17 cellular contexts compared by ENCODE assay signal in genomic region chr2:136323935-136324334, GRCh38.
DNase-seq lines count a peak whose midpoint lies in the region; ATAC-seq, FAIRE-seq and TF ChIP-seq lines count a peak whose summit lies in the region.
"Had no signal": no experiment of that assay in that cellular context is flagged by ENCODE, and none has a peak within 500 bp of the region (broad histone marks: within the 10 kb centered on the region; RNA-seq: fewer than 3 reads in every experiment).

No MANE protein-coding gene starts in this region.

- peaks cover 17 to 47% of the 10 kb centered on the region in 2 donors for H3K4me1 ChIP-seq in naive thymus-derived CD4-positive, alpha-beta T cell (ENCODE audit: control insufficient read depth in 2 of 2, insufficient read depth in 2 of 2, low read length in 2 of 2)
- H3K4me1 ChIP-seq in HAP-1 (peaks cover 5% of the 10 kb centered on the region; the same call in 1 of the 2 replicates), pancreas (no peaks in the 10 kb centered on the region)
- H3K4me1 ChIP-seq: colonic mucosa, gastroesophageal sphincter, upper lobe of right lung had no signal

- no peaks in the 10 kb centered on the region for H3K27me3 Mint-ChIP-seq in activated CD4-positive, alpha-beta T cell treated with anti-CD3 and anti-CD28 coated beads for 36 hours
- no peaks in the 10 kb centered on the region; the same call in 1 of the 2 replicates for H3K27me3 Mint-ChIP-seq in HFFc6 (ENCODE audit: insufficient read depth)
- H3K27me3 Mint-ChIP-seq in naive thymus-derived CD4-positive, alpha-beta T cell, result no peaks in the 10 kb centered on the region

- TF ChIP-seq CTCF in HFFc6 (IDR thresholded peaks at IDR 0.05), result no peak
- no peak for TF ChIP-seq CTCF in pancreas (IDR thresholded peaks at IDR 0.05)

- 72 to 76% methylated on average over 7 of the region's 7 CpGs for WGBS in pancreas, 2 donors

- in situ Hi-C loops in HAP-1 (cut with MboI; ENCODE audit: low sequenced_read_pairs), result no loop called here

- peak overlapping the region; percentile 87 for H3K27ac Mint-ChIP-seq in activated CD4-positive, alpha-beta T cell treated with anti-CD3 and anti-CD28 coated beads for 36 hours
- no peak overlapping the region for H3K27ac Mint-ChIP-seq in HFFc6
- H3K27ac Mint-ChIP-seq in naive thymus-derived CD4-positive, alpha-beta T cell, result peak overlapping the region; percentile 74 to 97 (median 86)

- FAIRE-seq in pancreas (lab: Jason Lieb, UNC), result no peak
- FAIRE-seq: small intestine had no signal

- H3K36me3 Mint-ChIP-seq in activated CD4-positive, alpha-beta T cell treated with anti-CD3 and anti-CD28 coated beads for 36 hours (ENCODE audit: low read depth), result peaks cover 6% of the 10 kb centered on the region
- no peaks in the 10 kb centered on the region for H3K36me3 Mint-ChIP-seq in HFFc6 (ENCODE audit: low read depth)
- peaks cover 0 to 11% (median 0%) of the 10 kb centered on the region in 5 donors for H3K36me3 Mint-ChIP-seq in naive thymus-derived CD4-positive, alpha-beta T cell

- peaks cover 98% of the 10 kb centered on the region for H3K4me1 Mint-ChIP-seq in activated CD4-positive, alpha-beta T cell treated with anti-CD3 and anti-CD28 coated beads for 36 hours
- peaks cover 13% of the 10 kb centered on the region; the same call in 1 of the 2 replicates for H3K4me1 Mint-ChIP-seq in HFFc6 (ENCODE audit: low read depth)
- peaks cover 45 to 75% (median 70%) of the 10 kb centered on the region in 7 donors for H3K4me1 Mint-ChIP-seq in naive thymus-derived CD4-positive, alpha-beta T cell

- intact Hi-C loops in activated CD4-positive, alpha-beta T cell treated with anti-CD3 and anti-CD28 coated beads for 36 hours (cut with DNase I, micrococcal nuclease), result loop anchor here in 1 of 2 experiments (2.0 kb wide), 1 partner anchor 267 kb away; no protein-coding TSS in a partner anchor
- intact Hi-C loops in naive thymus-derived CD4-positive, alpha-beta T cell (cut with micrococcal nuclease), result no loop called here
- intact Hi-C loops in pancreas (cut with DNase I), result no loop called here

- H3K9me3 ChIP-seq in naive thymus-derived CD4-positive, alpha-beta T cell (ENCODE audit: control insufficient read depth in 2 of 3, low read length in 3 of 3), result no peaks in the 10 kb centered on the region
- H3K9me3 ChIP-seq in HAP-1 (no peaks in the 10 kb centered on the region), pancreas (no peaks in the 10 kb centered on the region)
- H3K9me3 ChIP-seq: colonic mucosa, gastroesophageal sphincter, upper lobe of right lung had no signal

- H3K36me3 ChIP-seq in naive thymus-derived CD4-positive, alpha-beta T cell (ENCODE audit: control insufficient read depth in 2 of 3, insufficient read depth in 3 of 3, low read length in 3 of 3), result no peaks in the 10 kb centered on the region
- H3K36me3 ChIP-seq in HAP-1 (replicated peaks), result no peaks in the 10 kb centered on the region; the same call in 1 of the 2 replicates
- no peaks in the 10 kb centered on the region for H3K36me3 ChIP-seq in pancreas
- H3K36me3 ChIP-seq: colonic mucosa, gastroesophageal sphincter, upper lobe of right lung had no signal

- DNase-seq in activated CD4-positive, alpha-beta T cell treated with anti-CD3 and anti-CD28 coated beads for 36 hours, result no peak
- DNase-seq in activated CD4-positive, alpha-beta T cell treated with anti-CD3 and anti-CD28 coated beads for 48 hours, result no peak
- DNase-seq in HFFc6 (no peak), HAP-1 (ENCODE audit: low spot score in 2 of 2) (no peak), pancreas (no peak)
- peak; percentile 42 to 51 for DNase-seq in activated T-cell treated with anti-CD3 and anti-CD28 coated beads, Interleukin-2, amount 50 U/mL, for 48 hours
- no peak for DNase-seq in naive thymus-derived CD4-positive, alpha-beta T cell
- DNase-seq: 8988T, colonic mucosa, Kasumi-1, NCI-H2227 treated with DMSO at 0.1 percent for 48 hours, SHP77 treated with DMSO at 0.1 percent for 48 hours, small intestine, upper lobe of right lung had no signal

- peak overlapping the region; percentile 3 for H3K4me3 ChIP-seq in naive thymus-derived CD4-positive, alpha-beta T cell (ENCODE audit: low read length)
- H3K4me3 ChIP-seq in HAP-1 (no peak overlapping the region), pancreas (no peak overlapping the region)
- H3K4me3 ChIP-seq: colonic mucosa, gastroesophageal sphincter, upper lobe of right lung had no signal

- no peaks in the 10 kb centered on the region for H3K27me3 ChIP-seq in naive thymus-derived CD4-positive, alpha-beta T cell (ENCODE audit: control insufficient read depth in 2 of 2, insufficient read depth in 2 of 2, low read length in 2 of 2)
- no peaks in the 10 kb centered on the region for H3K27me3 ChIP-seq in HAP-1 (ENCODE audit: low read depth)
- no peaks in the 10 kb centered on the region for H3K27me3 ChIP-seq in pancreas
- H3K27me3 ChIP-seq: colonic mucosa, gastroesophageal sphincter, upper lobe of right lung had no signal

- ATAC-seq in activated CD4-positive, alpha-beta T cell treated with anti-CD3 and anti-CD28 coated beads for 36 hours, result no peak
- no peak for ATAC-seq in naive thymus-derived CD4-positive, alpha-beta T cell
- ATAC-seq in HG03175 (IDR thresholded peaks at IDR 0.05; ENCODE audit: unreplicated experiment) (no peak), pancreas (no peak)
- ATAC-seq: gastroesophageal sphincter, left lobe of liver, upper lobe of right lung had no signal

- CTCF ChIA-PET in activated CD4-positive, alpha-beta T cell treated with anti-CD3 and anti-CD28 coated beads for 36 hours (lab: Charles Lee), result interaction anchor here (0.6 to 1.7 kb wide), 2 partner anchors 10 to 60 kb away, joined by 3 read pairs; no protein-coding TSS in a partner anchor
- CTCF ChIA-PET in naive thymus-derived CD4-positive, alpha-beta T cell (lab: Charles Lee), result no interaction called here

- POLR2A ChIA-PET in activated CD4-positive, alpha-beta T cell treated with anti-CD3 and anti-CD28 coated beads for 36 hours (lab: Charles Lee), result no interaction called here
- POLR2A ChIA-PET in naive thymus-derived CD4-positive, alpha-beta T cell (lab: Charles Lee), result interaction anchor here (1.0 to 5.9 kb wide), 4 partner anchors 8 to 191 kb away, joined by 3 to 76 read pairs (median 4); no protein-coding TSS in a partner anchor

- H3K9me3 Mint-ChIP-seq in activated CD4-positive, alpha-beta T cell treated with anti-CD3 and anti-CD28 coated beads for 36 hours (ENCODE audit: low read depth), result peaks cover 2% of the 10 kb centered on the region
- H3K9me3 Mint-ChIP-seq in HFFc6, result peaks cover 8% of the 10 kb centered on the region
- peaks cover 0 to 5% (median 0%) of the 10 kb centered on the region in 11 donors for H3K9me3 Mint-ChIP-seq in naive thymus-derived CD4-positive, alpha-beta T cell

- H3K27ac ChIP-seq in naive thymus-derived CD4-positive, alpha-beta T cell (ENCODE audit: low read depth, low read length), result peak overlapping the region; percentile 38
- no peak overlapping the region for H3K27ac ChIP-seq in pancreas
- H3K27ac ChIP-seq: colonic mucosa, gastroesophageal sphincter, upper lobe of right lung had no signal

- H3K4me3 Mint-ChIP-seq in activated CD4-positive, alpha-beta T cell treated with anti-CD3 and anti-CD28 coated beads for 36 hours, result no peak overlapping the region
- peak overlapping the region; percentile 44 for H3K4me3 Mint-ChIP-seq in HFFc6
- H3K4me3 Mint-ChIP-seq in naive thymus-derived CD4-positive, alpha-beta T cell, result peak overlapping the region; percentile 51 to 86 (median 69)

Comparison
In these comparisons a context has a peak if more than half of its experiments do, and no peak if none do; other contexts are left out.
1. DNase-seq: peak in activated T-cell treated with anti-CD3 and anti-CD28 coated beads, Interleukin-2, amount 50 U/mL, for 48 hours (2 of 2); none in activated CD4-positive, alpha-beta T cell treated with anti-CD3 and anti-CD28 coated beads for 36 hours (single experiment), activated CD4-positive, alpha-beta T cell treated with anti-CD3 and anti-CD28 coated beads for 48 hours (single experiment), HFFc6 (single experiment), naive thymus-derived CD4-positive, alpha-beta T cell (0 of 9), HAP-1 (0 of 2) and pancreas (0 of 6).